Comparison of ENCODE assay signal across 16 cellular contexts in the genomic region with DNA sequence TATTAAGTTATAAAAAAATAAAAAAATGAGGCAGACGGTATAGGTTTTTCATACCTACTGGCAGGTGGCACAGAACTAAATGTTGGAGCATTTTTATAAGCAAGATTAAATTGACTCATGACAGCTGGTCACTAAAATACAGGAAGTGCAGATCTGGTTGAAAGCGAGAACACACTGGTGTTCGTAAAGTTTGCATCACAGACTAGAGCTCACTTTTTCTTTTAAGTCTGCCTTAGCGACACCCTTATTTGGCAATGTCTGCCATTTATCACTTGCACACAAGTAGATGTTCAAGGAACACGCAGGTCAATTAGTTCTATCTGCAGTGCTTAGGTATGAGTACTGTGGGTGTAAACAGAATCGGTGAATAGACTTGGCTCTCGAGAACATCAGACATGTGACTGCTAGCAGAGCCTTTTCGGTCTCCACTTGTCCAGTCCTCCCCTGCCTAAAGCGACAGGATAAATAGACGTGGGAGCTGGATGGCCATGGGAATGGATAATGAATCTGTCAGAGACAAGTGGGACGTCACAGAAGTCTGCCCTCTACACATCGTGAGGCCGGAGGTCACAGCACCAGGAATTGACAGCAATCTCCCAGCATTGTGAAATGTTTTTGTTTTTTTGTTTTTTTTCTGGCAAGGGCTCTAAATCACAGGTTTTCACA.
A peak's percentile ranks its signal among the peaks of the same experiment; 100 is the strongest.
DNase-seq lines count a peak whose midpoint lies in the region; ATAC-seq and TF ChIP-seq lines count a peak whose summit lies in the region.
"Had no signal": no experiment of that assay in that cellular context is flagged by ENCODE, and none has a peak within 500 bp of the region (broad histone marks: within the 10 kb centered on the region; RNA-seq: fewer than 3 reads in every experiment).

No MANE protein-coding gene starts in this region.

- ATAC-seq in GM21515 (IDR thresholded peaks at IDR 0.05; ENCODE audit: unreplicated experiment) (peak; percentile 71), lower lobe of right lung (peak; percentile 18 to 21), right cardiac atrium (no peak), gastroesophageal sphincter (no peak)
- ATAC-seq: activated naive CD4-positive, alpha-beta T cell treated with anti-CD3 and anti-CD28 coated beads, Interleukin-2, amount 50 U/mL, for 72 hours; psoas muscle; upper lobe of right lung had no signal

- H3K27me3 ChIP-seq in lower lobe of right lung (ENCODE audit: low read depth) (no peaks in the 10 kb centered on the region), right cardiac atrium (ENCODE audit: control insufficient read depth, insufficient read depth) (no peaks in the 10 kb centered on the region), gastroesophageal sphincter (no peaks in the 10 kb centered on the region)
- H3K27me3 ChIP-seq: BLaER1, upper lobe of right lung had no signal

- no peaks in the 10 kb centered on the region for H3K9me3 ChIP-seq in lower lobe of right lung
- no peaks in the 10 kb centered on the region for H3K9me3 ChIP-seq in right cardiac atrium (ENCODE audit: control insufficient read depth, low read length)
- H3K9me3 ChIP-seq in gastroesophageal sphincter, result no peaks in the 10 kb centered on the region
- H3K9me3 ChIP-seq: BLaER1, psoas muscle, upper lobe of right lung had no signal

- TF ChIP-seq CTCF in GM12865 (IDR thresholded peaks at IDR 0.05; ENCODE audit: insufficient read depth, low read depth, low read length, missing control alignments), result no peak
- TF ChIP-seq CTCF in lower lobe of right lung (IDR thresholded peaks at IDR 0.05), result no peak
- no peak for TF ChIP-seq CTCF in gastroesophageal sphincter (IDR thresholded peaks at IDR 0.05)

- H3K4me3 ChIP-seq in GM12865 (ENCODE audit: low read depth, low read length) (no peak overlapping the region), lower lobe of right lung (peak overlapping the region; percentile 12), right cardiac atrium (ENCODE audit: low read length) (no peak overlapping the region), gastroesophageal sphincter (no peak overlapping the region)
- H3K4me3 ChIP-seq: BLaER1, psoas muscle, upper lobe of right lung had no signal

- H3K27ac Mint-ChIP-seq in IgD-negative memory B cell, result peak overlapping the region in 1 of 3 donors; percentile 82
- H3K27ac Mint-ChIP-seq: activated naive CD4-positive, alpha-beta T cell treated with anti-CD3 and anti-CD28 coated beads, Interleukin-2, amount 50 U/mL, for 72 hours had no signal

- WGBS in right cardiac atrium, result 58% methylated on average over 13 of the region's 13 CpGs
- WGBS in gastroesophageal sphincter (ENCODE audit: low coverage in 1 of 2), 2 donors, result 61 to 73% methylated on average over 13 of the region's 13 CpGs

- peak; percentile 40 for DNase-seq in GM12865 (ENCODE audit: low read depth)
- no peak for DNase-seq in lower lobe of right lung
- no peak for DNase-seq in nucleus accumbens (lab: John Stamatoyannopoulos, UW)
- no peak for DNase-seq in right cardiac atrium
- no peak for DNase-seq in stimulated activated naive CD4-positive, alpha-beta T cell treated with Interleukin-2 at 50 U/mL for 16 hours (lab: John Stamatoyannopoulos, UW)
- DNase-seq: activated CD4-positive, alpha-beta T cell treated with anti-CD3 and anti-CD28 coated beads for 1 hour; glutamatergic neuron; NCI-H187; psoas muscle; upper lobe of right lung had no signal

- no peak for TF ChIP-seq POLR2A in gastroesophageal sphincter (IDR thresholded peaks at IDR 0.05)

- H3K36me3 ChIP-seq in lower lobe of right lung (no peaks in the 10 kb centered on the region), gastroesophageal sphincter (no peaks in the 10 kb centered on the region)
- H3K36me3 ChIP-seq: BLaER1, upper lobe of right lung had no signal

- no peaks in the 10 kb centered on the region for H3K36me3 Mint-ChIP-seq in IgD-negative memory B cell
- H3K36me3 Mint-ChIP-seq: activated naive CD4-positive, alpha-beta T cell treated with anti-CD3 and anti-CD28 coated beads, Interleukin-2, amount 50 U/mL, for 72 hours had no signal

- H3K27ac ChIP-seq in lower lobe of right lung, result no peak overlapping the region
- no peak overlapping the region for H3K27ac ChIP-seq in right cardiac atrium (ENCODE audit: low read length)
- no peak overlapping the region for H3K27ac ChIP-seq in gastroesophageal sphincter
- H3K27ac ChIP-seq: BLaER1, KMS-11, psoas muscle, upper lobe of right lung had no signal

- intact Hi-C loops in lower lobe of right lung (cut with DNase I) (no loop called here), right cardiac atrium (cut with DNase I) (no loop called here)

- H3K4me1 Mint-ChIP-seq in IgD-negative memory B cell, result peaks cover 2 to 15% (median 4%) of the 10 kb centered on the region in 3 donors

- H3K9me3 Mint-ChIP-seq in IgD-negative memory B cell, result peaks cover 5 to 8% (median 8%) of the 10 kb centered on the region in 3 donors

- no peak for TF ChIP-seq EP300 in gastroesophageal sphincter (IDR thresholded peaks at IDR 0.05)

- H3K4me1 ChIP-seq in lower lobe of right lung, result no peaks in the 10 kb centered on the region
- H3K4me1 ChIP-seq in right cardiac atrium (ENCODE audit: control insufficient read depth, insufficient read depth, low read length), result no peaks in the 10 kb centered on the region
- no peaks in the 10 kb centered on the region for H3K4me1 ChIP-seq in gastroesophageal sphincter
- H3K4me1 ChIP-seq: BLaER1, psoas muscle, upper lobe of right lung had no signal

- H3K27me3 Mint-ChIP-seq in IgD-negative memory B cell, result no peaks in the 10 kb centered on the region

- H3K4me3 Mint-ChIP-seq in IgD-negative memory B cell, result peak overlapping the region in 3 of 4 donors; percentile 40 to 70 (median 54)

Comparison
In these comparisons a context has a peak if more than half of its experiments do, and no peak if none do; other contexts are left out.
1. ATAC-seq: peak in GM21515 (single experiment) and lower lobe of right lung (2 of 2); none in right cardiac atrium (0 of 2) and gastroesophageal sphincter (single experiment).